9 cellular contexts compared by ENCODE assay signal in genomic region chr7:123635551-123636359, GRCh38. TPM values are rescaled to one million over a fixed set of nuclear protein-coding genes. Genes with fewer than 3 reads are reported as not detected.
DNase-seq lines count a peak whose midpoint lies in the region; ATAC-seq, FAIRE-seq and TF ChIP-seq lines count a peak whose summit lies in the region.
"Had no signal": no experiment of that assay in that cellular context is flagged by ENCODE, and none has a peak within 500 bp of the region (broad histone marks: within the 10 kb centered on the region; RNA-seq: fewer than 3 reads in every experiment).

No MANE protein-coding gene starts in this region.

- in situ Hi-C loops in gastrocnemius medialis (cut with MboI; ENCODE audit: low sequenced_read_pairs in 4 of 4), result loop anchor here in 3 of 4 donors (5.0 to 10.0 kb wide), 3 partner anchors 67 to 227 kb away; no protein-coding TSS in a partner anchor

- H3K27ac ChIP-seq in esophagus muscularis mucosa (replicated peaks in 1 of 4), result no peak overlapping the region
- H3K27ac ChIP-seq in gastrocnemius medialis, result peak overlapping the region in 3 of 4 donors; percentile 67 to 83 (median 79)
- H3K27ac ChIP-seq: thoracic aorta had no signal

- TF ChIP-seq EP300 in esophagus muscularis mucosa (IDR thresholded peaks at IDR 0.05), result no peak

- intact Hi-C loops in esophagus muscularis mucosa (cut with DNase I), result loop anchor here (10.0 kb wide), 1 partner anchor 229 kb away; no protein-coding TSS in a partner anchor
- intact Hi-C loops in gastrocnemius medialis (cut with DNase I; ENCODE audit: low total_unique reads), result loop anchor here (1.0 to 2.0 kb wide), 2 partner anchors 67 to 229 kb away; no protein-coding TSS in a partner anchor

- TF ChIP-seq POLR2A in esophagus muscularis mucosa (IDR thresholded peaks at IDR 0.05; ENCODE audit: low read depth) (no peak), gastrocnemius medialis (IDR thresholded peaks at IDR 0.05) (no peak), GM12892 (IDR thresholded peaks at IDR 0.05; ENCODE audit: low read depth, low read length) (no peak)

- peak; percentile 77 for TF ChIP-seq CTCF in AG10803 (conservative IDR thresholded peaks at IDR 0.05; ENCODE audit: low read length)
- peak; percentile 26 to 41 (median 34) for TF ChIP-seq CTCF in esophagus muscularis mucosa (IDR thresholded peaks at IDR 0.05)
- TF ChIP-seq CTCF in gastrocnemius medialis (IDR thresholded peaks at IDR 0.05 in 4 of 5, conservative IDR thresholded peaks at IDR 0.05 in 1 of 5), result peak; percentile 25 to 69 (median 54)

- H3K36me3 ChIP-seq in esophagus muscularis mucosa, result no peaks in the 10 kb centered on the region
- H3K36me3 ChIP-seq in gastrocnemius medialis, result no peaks in the 10 kb centered on the region
- H3K36me3 ChIP-seq: thoracic aorta had no signal

- peaks cover 0 to 7% (median 0%) of the 10 kb centered on the region in 4 donors for H3K4me1 ChIP-seq in esophagus muscularis mucosa
- H3K4me1 ChIP-seq in gastrocnemius medialis, result peaks cover 49 to 52% of the 10 kb centered on the region in 2 donors

- ATAC-seq in GM19463 (IDR thresholded peaks at IDR 0.05; ENCODE audit: unreplicated experiment) (peak; percentile 58), gastrocnemius medialis (peak; percentile 57 to 71)

- H3K9me3 ChIP-seq in esophagus muscularis mucosa (no peaks in the 10 kb centered on the region), gastrocnemius medialis (no peaks in the 10 kb centered on the region)
- H3K9me3 ChIP-seq: thoracic aorta had no signal

- H3K4me3 ChIP-seq in AG10803 (ENCODE audit: low read length), result no peak overlapping the region
- no peak overlapping the region for H3K4me3 ChIP-seq in esophagus muscularis mucosa
- H3K4me3 ChIP-seq in gastrocnemius medialis, result no peak overlapping the region
- H3K4me3 ChIP-seq: thoracic aorta had no signal

- H3K27me3 ChIP-seq in esophagus muscularis mucosa, result peaks cover 0 to 4% (median 0%) of the 10 kb centered on the region in 4 donors
- no peaks in the 10 kb centered on the region for H3K27me3 ChIP-seq in gastrocnemius medialis

- DNase-seq in AG10803 (ENCODE audit: low read depth), result peak; percentile 49
- peak; percentile 21 for DNase-seq in NCI-H526 treated with DMSO at 0.1 percent for 48 hours (lab: John Stamatoyannopoulos, UW)
- DNase-seq in esophagus muscularis mucosa (ENCODE audit: extremely low spot score), result no peak
- DNase-seq in gastrocnemius medialis, result no peak
- DNase-seq in GM12892 (ENCODE audit: insufficient read length), result no peak
- DNase-seq in effector CD4-positive, alpha-beta T cell, result no peak
- DNase-seq in GDM1 (lab: John Stamatoyannopoulos, UW), result no peak

- WGBS in esophagus muscularis mucosa, result 55% methylated on average over 4 of the region's 4 CpGs

- no peak for FAIRE-seq in GM12892 (lab: Jason Lieb, UNC)

RNA-seq across cellular contexts. Expression of gene LMOD2, which starts 19.9 kb away (rescaled TPM):
- total RNA-seq in esophagus muscularis mucosa (not detected), gastrocnemius medialis (100 to 1,000 TPM; 150 to 518 (median 314) TPM)
- not detected for polyA plus RNA-seq in GM12892 (2012; ENCODE audit: missing spikeins)
- total RNA-seq: thoracic aorta had no signal

RNA-seq across cellular contexts. Expression of gene ASB15, which starts 34.1 kb away (rescaled TPM):
- not detected for total RNA-seq in esophagus muscularis mucosa
- 10 to 100 TPM in 2 of 4 donors, 1 to 10 TPM in 2; 5.3 to 26.0 (median 10.4) TPM for total RNA-seq in gastrocnemius medialis
- polyA plus RNA-seq in GM12892 (2012; ENCODE audit: missing spikeins), result not detected
- total RNA-seq: thoracic aorta had no signal

Comparison
In these comparisons a context has a peak if more than half of its experiments do, and no peak if none do; other contexts are left out.
1. DNase-seq: peak in AG10803 (single experiment) and NCI-H526 treated with DMSO at 0.1 percent for 48 hours (single experiment); none in esophagus muscularis mucosa (single experiment), gastrocnemius medialis (0 of 2), GM12892 (single experiment), effector CD4-positive, alpha-beta T cell (single experiment) and GDM1 (single experiment).
2. H3K27ac ChIP-seq: peak in gastrocnemius medialis (3 of 4); none in esophagus muscularis mucosa (0 of 4).
3. RNA of gene LMOD2, which starts 19.9 kb away (total RNA-seq): 150 to 518 TPM in gastrocnemius medialis; not detected in esophagus muscularis mucosa; every median in the first group is over 100 times any median in the second.
4. RNA of gene ASB15, which starts 34.1 kb away (total RNA-seq): 5.3 to 26.0 TPM in gastrocnemius medialis; not detected in esophagus muscularis mucosa; every median in the first group is over 4 times any median in the second.
5. Peak in every context shown above with its lines, with median percentiles within 50 percentile points of each other: CTCF ChIP-seq.